In the genomic region with DNA sequence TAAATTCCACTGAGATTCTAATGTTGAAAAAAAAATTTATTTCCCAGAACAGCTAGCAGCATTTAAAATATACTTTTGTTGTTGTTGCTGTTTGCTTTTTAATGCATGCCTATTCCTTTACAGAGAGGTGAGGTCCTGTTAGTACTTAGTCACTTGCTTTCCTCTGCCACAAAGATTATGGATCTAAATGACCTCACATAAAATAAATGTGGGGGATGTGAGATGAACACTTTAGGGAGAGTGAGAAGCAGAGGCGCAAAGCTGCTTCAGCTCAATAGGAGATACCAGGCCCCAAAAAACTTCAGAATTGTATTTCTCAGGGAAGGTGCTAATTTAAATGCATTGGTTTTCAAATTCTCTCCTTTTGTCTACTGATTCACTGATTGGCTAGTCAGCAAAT, we compare ENCODE assay signal across 16 cellular contexts. TPM values are rescaled to one million over a fixed set of nuclear protein-coding genes. Genes with fewer than 3 reads are reported as not detected.
A peak's percentile ranks its signal among the peaks of the same experiment; 100 is the strongest.
DNase-seq lines count a peak whose midpoint lies in the region; ATAC-seq, FAIRE-seq and TF ChIP-seq lines count a peak whose summit lies in the region.
"Had no signal": no experiment of that assay in that cellular context is flagged by ENCODE, and none has a peak within 500 bp of the region (broad histone marks: within the 10 kb centered on the region; RNA-seq: fewer than 3 reads in every experiment).

No MANE protein-coding gene starts in this region.

- H3K9me1 ChIP-seq in endothelial cell of umbilical vein (replicated peaks; ENCODE audit: control insufficient read depth, extremely low read depth, insufficient read depth, low read length), result no peaks in the 10 kb centered on the region

- CTCF ChIA-PET in endothelial cell of umbilical vein (lab: Charles Lee), result interaction anchor here (1.0 to 2.8 kb wide), 4 partner anchors 12 to 130 kb away, joined by 4 to 9 read pairs (median 4); no protein-coding TSS in a partner anchor

- peak overlapping the region; percentile 70 for H3K9ac ChIP-seq in endothelial cell of umbilical vein (replicated peaks; ENCODE audit: extremely low read depth, insufficient read depth, low read length)

- dilution Hi-C loops in endothelial cell of umbilical vein (cut with MboI; ENCODE audit: extremely low pct_ligation_motif_present, low sequenced_read_pairs), result no loop called here

- H3K79me2 ChIP-seq in ACC112 (ENCODE audit: control insufficient read depth, insufficient read depth, low read length, unreplicated experiment) (no peaks in the 10 kb centered on the region), endothelial cell of umbilical vein (ENCODE audit: control insufficient read depth, insufficient read depth, low read length) (peaks cover 68% of the 10 kb centered on the region)

- peak; percentile 15 for FAIRE-seq in endothelial cell of umbilical vein (lab: Jason Lieb, UNC)

- H3K27ac ChIP-seq in ACC112 (ENCODE audit: low read depth, low read length) (no peak overlapping the region), endothelial cell of umbilical vein (ENCODE audit: insufficient read depth, low read depth, low read length) (peak overlapping the region; percentile 61)
- H3K27ac ChIP-seq: ascending aorta had no signal

- H3K27me3 ChIP-seq in ACC112 (ENCODE audit: insufficient read depth, low read length) (no peaks in the 10 kb centered on the region), endothelial cell of umbilical vein (ENCODE audit: control insufficient read depth in 2 of 2, insufficient read depth in 2 of 2, low read length in 2 of 2) (no peaks in the 10 kb centered on the region)
- H3K27me3 ChIP-seq: ascending aorta, testis had no signal

- DNase-seq in HFFc6, result peak; percentile 59
- peak; percentile 62 for DNase-seq in endothelial cell of umbilical vein (ENCODE audit: low read depth, low spot score)
- DNase-seq in NCI-H69 (lab: John Stamatoyannopoulos, UW), result no peak
- DNase-seq in HT-29 (ENCODE audit: low spot score), result no peak
- DNase-seq in progenitor cell of endocrine pancreas (ENCODE audit: low spot score, unreplicated experiment), result no peak
- DNase-seq: activated CD4-positive, alpha-beta T cell treated with anti-CD3 and anti-CD28 coated beads, Interleukin-2, amount 50 U/mL, for 48 hours; effector CD8-positive, alpha-beta T cell; head of caudate nucleus; NCI-H2107; testis had no signal

- peak overlapping the region; percentile 94 for H3K4me2 ChIP-seq in endothelial cell of umbilical vein (ENCODE audit: insufficient read depth, low read length)

- H4K20me1 ChIP-seq in endothelial cell of umbilical vein (replicated peaks; ENCODE audit: control insufficient read depth, extremely low read depth, insufficient read depth, low read length), result no peaks in the 10 kb centered on the region

- H2AFZ ChIP-seq in ACC112 (ENCODE audit: low read length, unreplicated experiment), result peak overlapping the region; percentile 91
- peak overlapping the region; percentile 21 for H2AFZ ChIP-seq in endothelial cell of umbilical vein (ENCODE audit: low read depth, low read length)

- TF ChIP-seq CTCF in HFFc6 (IDR thresholded peaks at IDR 0.05) (no peak), endothelial cell of umbilical vein (IDR thresholded peaks at IDR 0.05; ENCODE audit: extremely low read depth in 1 of 2, insufficient read depth in 1 of 2, low read depth in 1 of 2, low read length in 2 of 2) (no peak), nephron (IDR thresholded peaks at IDR 0.05; ENCODE audit: unreplicated experiment in 3 of 3) (no peak), progenitor cell of endocrine pancreas (IDR thresholded peaks at IDR 0.05; ENCODE audit: unreplicated experiment) (no peak)

- peaks cover 72% of the 10 kb centered on the region for H3K4me1 Mint-ChIP-seq in HFFc6 (ENCODE audit: low read depth)
- peaks cover 50% of the 10 kb centered on the region for H3K4me1 Mint-ChIP-seq in nephron
- peaks cover 10% of the 10 kb centered on the region for H3K4me1 Mint-ChIP-seq in progenitor cell of endocrine pancreas (ENCODE audit: low read depth)

- H3K9me3 ChIP-seq in endothelial cell of umbilical vein (replicated peaks; ENCODE audit: control insufficient read depth, insufficient read depth, low read length), result no peaks in the 10 kb centered on the region
- H3K9me3 ChIP-seq: ascending aorta, testis had no signal

- no peaks in the 10 kb centered on the region for H3K9me3 Mint-ChIP-seq in HFFc6
- no peaks in the 10 kb centered on the region for H3K9me3 Mint-ChIP-seq in nephron
- H3K9me3 Mint-ChIP-seq in progenitor cell of endocrine pancreas (ENCODE audit: low read depth), result no peaks in the 10 kb centered on the region
- H3K9me3 Mint-ChIP-seq: activated T-helper 2 cell treated with anti-CD3 and anti-CD28 coated beads, Interferon-gamma antibody, Interleukin-2, Interleukin-4, amounts not matched to agents 10 μg/mL and 5 μg/mL and 100 μg/mL, durations not matched to agents 14 hours and 24 hours and 36 hours had no signal

- intact Hi-C loops in endothelial cell of umbilical vein (cut with micrococcal nuclease), result loop anchor here (10.0 kb wide), 1 partner anchor 210 kb away; no protein-coding TSS in a partner anchor

- H3K36me3 Mint-ChIP-seq in HFFc6 (ENCODE audit: low read depth) (peaks cover 11% of the 10 kb centered on the region; the same call in 1 of the 2 replicates), nephron (ENCODE audit: low read depth) (no peaks in the 10 kb centered on the region), progenitor cell of endocrine pancreas (ENCODE audit: insufficient read depth) (no peaks in the 10 kb centered on the region)

- H3K27ac Mint-ChIP-seq in HFFc6 (peak overlapping the region; percentile 91), nephron (peak overlapping the region; percentile 91 to 95 (median 94)), progenitor cell of endocrine pancreas (no peak overlapping the region)
- H3K27ac Mint-ChIP-seq: activated T-helper 2 cell treated with anti-CD3 and anti-CD28 coated beads, Interferon-gamma antibody, Interleukin-2, Interleukin-4, amounts not matched to agents 10 μg/mL and 5 μg/mL and 100 μg/mL, durations not matched to agents 14 hours and 24 hours and 36 hours had no signal

- peak overlapping the region; percentile 66 for H3K4me3 ChIP-seq in ACC112 (ENCODE audit: low read depth, low read length)
- peak overlapping the region in 1 of 3 experiments; percentile 59 for H3K4me3 ChIP-seq in endothelial cell of umbilical vein (replicated peaks in 1 of 3; ENCODE audit: insufficient read depth in 1 of 3, low read depth in 1 of 3, low read length in 3 of 3)
- H3K4me3 ChIP-seq: ascending aorta, testis had no signal

- peak overlapping the region; percentile 95 for H3K4me3 Mint-ChIP-seq in HFFc6
- peak overlapping the region; percentile 71 to 80 (median 79) for H3K4me3 Mint-ChIP-seq in nephron
- H3K4me3 Mint-ChIP-seq in progenitor cell of endocrine pancreas (ENCODE audit: low read depth), result no peak overlapping the region

- peaks cover 36% of the 10 kb centered on the region for H3K4me1 ChIP-seq in ACC112 (ENCODE audit: control insufficient read depth, insufficient read depth, low read length, unreplicated experiment)
- peaks cover 72% of the 10 kb centered on the region for H3K4me1 ChIP-seq in endothelial cell of umbilical vein (ENCODE audit: control insufficient read depth, extremely low read depth, insufficient read depth, low read length)
- H3K4me1 ChIP-seq: ascending aorta had no signal

- no TSS peak for BruUV-seq in endothelial cell of umbilical vein (replicated peaks; lab: Mats Ljungman, UMichigan)

- ATAC-seq in HG03439 (IDR thresholded peaks at IDR 0.05; ENCODE audit: unreplicated experiment), result no peak

- H3K36me3 ChIP-seq in ACC112 (ENCODE audit: insufficient read depth, low read length), result no peaks in the 10 kb centered on the region
- H3K36me3 ChIP-seq in endothelial cell of umbilical vein (ENCODE audit: control insufficient read depth in 2 of 2, extremely low read depth in 1 of 2, insufficient read depth in 2 of 2, low read length in 2 of 2), result peaks cover 0 to 2% of the 10 kb centered on the region in 2 experiments
- H3K36me3 ChIP-seq: ascending aorta had no signal

- POLR2A ChIA-PET in endothelial cell of umbilical vein (lab: Charles Lee), result interaction anchor here (0.6 kb wide), 1 partner anchor 73 kb away, joined by 3 read pairs; no protein-coding TSS in a partner anchor

- H3K27me3 Mint-ChIP-seq in HFFc6 (ENCODE audit: insufficient read depth) (no peaks in the 10 kb centered on the region), nephron (ENCODE audit: low read depth) (no peaks in the 10 kb centered on the region), progenitor cell of endocrine pancreas (peaks cover 29% of the 10 kb centered on the region)

- no peak for TF ChIP-seq POLR2A in endothelial cell of umbilical vein (IDR thresholded peaks at IDR 0.05; ENCODE audit: low read depth, low read length)

TF ChIP-seq in endothelial cell of umbilical vein, 7 proteins besides CTCF, POLR2A, EP300 and RAD21:
- no peak for TF ChIP-seq FOS (IDR thresholded peaks at IDR 0.05; ENCODE audit: borderline replicate concordance, insufficient read depth, low read length)
- TF ChIP-seq POLR2AphosphoS5 (IDR thresholded peaks at IDR 0.05; ENCODE audit: insufficient read depth, low read depth, low read length), result no peak
- peak; percentile 8 for TF ChIP-seq JUN (IDR thresholded peaks at IDR 0.05; ENCODE audit: borderline replicate concordance, insufficient read depth, insufficient read length, low read depth)
- TF ChIP-seq MYC (IDR thresholded peaks at IDR 0.05; ENCODE audit: low read depth, low read length), result no peak
TF ChIP-seq in endothelial cell of umbilical vein: peak in this region for 1.

RNA-seq across cellular contexts. Expression of gene LDB2, which starts 4.0 kb away (rescaled TPM):
- total RNA-seq in HFFc6 (2021; fragmentation: NEBNext Ultra II Directional; extraction: Animal tissue kit (Norgen Biotek cat#: 25700)), result 10 to 100 TPM; 24.2 to 40.4 (median 31.7) TPM
- 80.9 and 127 TPM in 2 replicates for total RNA-seq in endothelial cell of umbilical vein
- polyA plus RNA-seq in endothelial cell of umbilical vein, result 177 and 223 TPM in 2 replicates
- polyA plus RNA-seq in endothelial cell of umbilical vein (2011; cell fraction: cytosol; rRNA removed), result 96.2 and 115 TPM in 2 replicates
- 206 and 233 TPM in 2 replicates for polyA plus RNA-seq in endothelial cell of umbilical vein (2011; cell fraction: nucleus; rRNA removed)
- polyA plus RNA-seq in endothelial cell of umbilical vein (2012), result 33.8 and 37.8 TPM in 2 replicates
- polyA minus RNA-seq in endothelial cell of umbilical vein, result 1,293 and 1,561 TPM in 2 replicates
- polyA minus RNA-seq in endothelial cell of umbilical vein (2011; cell fraction: cytosol; rRNA and poly(A)+ RNA removed), result not detected
- polyA minus RNA-seq in endothelial cell of umbilical vein (2011; cell fraction: nucleus; rRNA and poly(A)+ RNA removed), result 1,432 and 1,514 TPM in 2 replicates
- not detected in 2 replicates for total RNA-seq in HT-29 (2014; rRNA removed; shearing (Covaris generic))
- total RNA-seq in progenitor cell of endocrine pancreas, result 0.82 TPM in 1 of 2 replicates, not detected in the other
- total RNA-seq: activated T-helper 2 cell treated with anti-CD3 and anti-CD28 coated beads, Interferon-gamma antibody, Interleukin-2, Interleukin-4, amounts not matched to agents 10 μg/mL and 5 μg/mL and 100 μg/mL, durations not matched to agents 14 hours and 24 hours and 36 hours; MCF 10A had no signal

Comparison
In these comparisons a context has a peak if more than half of its experiments do, and no peak if none do; other contexts are left out.
1. DNase-seq: peak in HFFc6 (single experiment) and endothelial cell of umbilical vein (single experiment); none in NCI-H69 (single experiment), HT-29 (single experiment) and progenitor cell of endocrine pancreas (single experiment).
2. RNA of gene LDB2, which starts 4.0 kb away (total RNA-seq): 80.9 to 127 TPM in endothelial cell of umbilical vein and 24.2 to 40.4 TPM in HFFc6; 0.82 TPM in progenitor cell of endocrine pancreas and not detected in HT-29; every median in the first group is over 10 times any median in the second.